In genomic region chr6:41039060-41039998, GRCh38 we compare ENCODE assay signal across 8 cellular contexts. TPM values are rescaled to one million over a fixed set of nuclear protein-coding genes. Genes with fewer than 3 reads are reported as not detected.
A peak's percentile ranks its signal among the peaks of the same experiment; 100 is the strongest.
DNase-seq lines count a peak whose midpoint lies in the region; ATAC-seq and TF ChIP-seq lines count a peak whose summit lies in the region.
"Had no signal": no experiment of that assay in that cellular context is flagged by ENCODE, and none has a peak within 500 bp of the region (broad histone marks: within the 10 kb centered on the region; RNA-seq: fewer than 3 reads in every experiment).

A gene with protein sequence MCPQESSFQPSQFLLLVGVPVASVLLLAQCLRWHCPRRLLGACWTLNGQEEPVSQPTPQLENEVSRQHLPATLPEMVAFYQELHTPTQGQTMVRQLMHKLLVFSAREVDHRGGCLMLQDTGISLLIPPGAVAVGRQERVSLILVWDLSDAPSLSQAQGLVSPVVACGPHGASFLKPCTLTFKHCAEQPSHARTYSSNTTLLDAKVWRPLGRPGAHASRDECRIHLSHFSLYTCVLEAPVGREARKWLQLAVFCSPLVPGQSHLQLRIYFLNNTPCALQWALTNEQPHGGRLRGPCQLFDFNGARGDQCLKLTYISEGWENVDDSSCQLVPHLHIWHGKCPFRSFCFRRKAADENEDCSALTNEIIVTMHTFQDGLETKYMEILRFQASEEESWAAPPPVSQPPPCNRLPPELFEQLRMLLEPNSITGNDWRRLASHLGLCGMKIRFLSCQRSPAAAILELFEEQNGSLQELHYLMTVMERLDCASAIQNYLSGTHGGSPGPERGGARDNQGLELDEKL (minus strand): TSS chr6:41039221. CDS start chr6:41035074, 4,147 bp downstream.

- no peaks in the 10 kb centered on the region for H3K27me3 ChIP-seq in MG63
- no peaks in the 10 kb centered on the region for H3K27me3 ChIP-seq in lung (ENCODE audit: control insufficient read depth, insufficient read depth)
- H3K27me3 ChIP-seq in thyroid gland: no peaks in the 10 kb centered on the region

- no peaks in the 10 kb centered on the region for H3K4me1 ChIP-seq in lung (ENCODE audit: control insufficient read depth in 2 of 2, insufficient read depth in 2 of 2, low read length in 2 of 2)
- H3K4me1 ChIP-seq in thyroid gland: peaks cover 5 to 14% of the 10 kb centered on the region in 2 donors

- no peak for DNase-seq in GM12864 (ENCODE audit: low read depth)
- DNase-seq in MG63: peak; percentile 11
- no peak for DNase-seq in activated B cell treated with CpG ODN at 0.5 μM for 24 hours
- peak; percentile 54 for DNase-seq in choroid plexus epithelial cell (ENCODE audit: low read depth)
- peak; percentile 74 for DNase-seq in lung (ENCODE audit: low spot score)
- peak; percentile 87 to 88 for DNase-seq in thyroid gland
- no peak for DNase-seq in foreskin melanocyte

- CTCF ChIA-PET in activated B cell treated with CpG ODN at 0.5 μM for 24 hours (lab: Charles Lee): interaction anchor here (1.4 to 2.3 kb wide), 4 partner anchors 11 to 1677 kb away, joined by 4 to 20 read pairs (median 5); no protein-coding TSS in a partner anchor

- no peaks in the 10 kb centered on the region for H3K27me3 Mint-ChIP-seq in activated B cell treated with CpG ODN at 0.5 μM for 24 hours
- H3K27me3 Mint-ChIP-seq: activated naive CD4-positive, alpha-beta T cell treated with anti-CD3 and anti-CD28 coated beads, Interleukin-2, amount 50 U/mL, for 24 hours had no signal

- H3K4me3 ChIP-seq in GM12864 (ENCODE audit: low read depth, low read length) (no peak within 1 kb of the TSS), MG63 (no peak within 1 kb of the TSS), choroid plexus epithelial cell (ENCODE audit: low read depth, low read length) (no peak within 1 kb of the TSS), lung (no peak within 1 kb of the TSS), thyroid gland (replicated peaks in 1 of 3) (no peak within 1 kb of the TSS)

- no peak within 1 kb of the TSS for H3K27ac Mint-ChIP-seq in activated B cell treated with CpG ODN at 0.5 μM for 24 hours
- H3K27ac Mint-ChIP-seq: activated naive CD4-positive, alpha-beta T cell treated with anti-CD3 and anti-CD28 coated beads, Interleukin-2, amount 50 U/mL, for 24 hours had no signal

- no peak within 1 kb of the TSS for H3K4me3 Mint-ChIP-seq in activated B cell treated with CpG ODN at 0.5 μM for 24 hours
- H3K4me3 Mint-ChIP-seq: activated naive CD4-positive, alpha-beta T cell treated with anti-CD3 and anti-CD28 coated beads, Interleukin-2, amount 50 U/mL, for 24 hours had no signal

- TF ChIP-seq CTCF in GM12864 (IDR thresholded peaks at IDR 0.05; ENCODE audit: low read depth, low read length, missing control alignments) (peak; percentile 88), activated B cell treated with CpG ODN at 0.5 μM for 24 hours (IDR thresholded peaks at IDR 0.05) (no peak), choroid plexus epithelial cell (conservative IDR thresholded peaks at IDR 0.05; ENCODE audit: low read depth, low read length) (peak; percentile 86), lung (IDR thresholded peaks at IDR 0.05; ENCODE audit: control extremely low read depth, extremely low read depth) (peak; percentile 38), thyroid gland (IDR thresholded peaks at IDR 0.05) (peak in 4 of 6 experiments; percentile 55 to 78 (median 74))

- no peaks in the 10 kb centered on the region for H3K9me3 ChIP-seq in MG63
- no peaks in the 10 kb centered on the region for H3K9me3 ChIP-seq in lung (ENCODE audit: control insufficient read depth in 2 of 2, insufficient read depth in 1 of 2, low read length in 1 of 2)
- H3K9me3 ChIP-seq in thyroid gland: no peaks in the 10 kb centered on the region

- peak; percentile 50 for ATAC-seq in activated B cell treated with CpG ODN at 0.5 μM for 24 hours (ENCODE audit: low read depth)
- peak; percentile 49 for ATAC-seq in lung (ENCODE audit: insufficient read depth, low FRiP score)

- no peaks in the 10 kb centered on the region for H3K4me1 Mint-ChIP-seq in activated B cell treated with CpG ODN at 0.5 μM for 24 hours
- H3K4me1 Mint-ChIP-seq: activated naive CD4-positive, alpha-beta T cell treated with anti-CD3 and anti-CD28 coated beads, Interleukin-2, amount 50 U/mL, for 24 hours had no signal

- no peak within 1 kb of the TSS for H3K27ac ChIP-seq in lung (ENCODE audit: low read depth in 1 of 2, low read length in 1 of 2)
- H3K27ac ChIP-seq in thyroid gland: peak within 1 kb of the TSS in 1 of 3 donors; percentile 57

- peaks cover 1% of the 10 kb centered on the region for H3K36me3 Mint-ChIP-seq in activated B cell treated with CpG ODN at 0.5 μM for 24 hours (ENCODE audit: low read depth)
- H3K36me3 Mint-ChIP-seq: activated naive CD4-positive, alpha-beta T cell treated with anti-CD3 and anti-CD28 coated beads, Interleukin-2, amount 50 U/mL, for 24 hours had no signal

- POLR2A ChIA-PET in activated B cell treated with CpG ODN at 0.5 μM for 24 hours (lab: Charles Lee): no interaction called here

- no peaks in the 10 kb centered on the region for H3K9me3 Mint-ChIP-seq in activated B cell treated with CpG ODN at 0.5 μM for 24 hours
- H3K9me3 Mint-ChIP-seq: activated naive CD4-positive, alpha-beta T cell treated with anti-CD3 and anti-CD28 coated beads, Interleukin-2, amount 50 U/mL, for 24 hours had no signal

- H3K36me3 ChIP-seq in MG63: no peaks in the 10 kb centered on the region
- H3K36me3 ChIP-seq in lung (ENCODE audit: control insufficient read depth in 2 of 2, insufficient read depth in 2 of 2, low read length in 2 of 2): no peaks in the 10 kb centered on the region
- no peaks in the 10 kb centered on the region for H3K36me3 ChIP-seq in thyroid gland

- WGBS in lung, 2 donors: 68 to 70% methylated on average over 10 of the region's 10 CpGs
- WGBS in thyroid gland, 2 donors: 59 to 85% methylated on average over 6 to 10 of the region's 10 CpGs

- no peak for TF ChIP-seq POLR2A in thyroid gland (IDR thresholded peaks at IDR 0.05)

- intact Hi-C loops in activated B cell treated with CpG ODN at 0.5 μM for 24 hours (cut with micrococcal nuclease): no loop called here
- intact Hi-C loops in thyroid gland (cut with DNase I): no loop called here

RNA-seq across cellular contexts. Expression of the gene that starts here (rescaled TPM):
- 0.20 TPM in 1 of 2 replicates, not detected in the other for total RNA-seq in MG63 (2014; rRNA removed; shearing (Covaris generic); ENCODE audit: low replicate concordance)
- total RNA-seq in activated B cell treated with CpG ODN at 0.5 μM for 24 hours (1.7 and 2.2 TPM in 2 replicates), lung (1 to 10 TPM; 1.6 to 2.5 TPM), thyroid gland (1 to 10 TPM in 3 of 4 donors, under 1 TPM in 1; 0.93 to 3.6 (median 2.0) TPM)
- polyA plus RNA-seq in lung: 1 to 10 TPM; 1.8 to 4.0 TPM

Comparison
In these comparisons a context has a peak if more than half of its experiments do, and no peak if none do; other contexts are left out.
1. Peak in DNase-seq in MG63; RNA of the gene not detected or under 1 TPM.
2. DNase-seq: peak in choroid plexus epithelial cell (single experiment), lung (single experiment) and thyroid gland (2 of 2); none in GM12864 (single experiment), activated B cell treated with CpG ODN at 0.5 μM for 24 hours (single experiment) and foreskin melanocyte (single experiment).